ENCODE assay signal across 8 cellular contexts in genomic region chr17:42548070-42548837, GRCh38. TPM values are rescaled to one million over a fixed set of nuclear protein-coding genes. Genes with fewer than 3 reads are reported as not detected.
DNase-seq lines count a peak whose midpoint lies in the region; ATAC-seq lines count a peak whose summit lies in the region.

No MANE protein-coding gene starts in this region.

- peaks cover 6 to 22% (median 10%) of the 10 kb centered on the region in 4 donors for H3K4me1 Mint-ChIP-seq in CD4-positive, alpha-beta memory T cell
- peaks cover 22% of the 10 kb centered on the region for H3K4me1 Mint-ChIP-seq in activated T-cell treated with anti-CD3 and anti-CD28 coated beads, Interleukin-2, amount 50 U/mL, for 72 hours (ENCODE audit: low read depth)

- CTCF ChIA-PET in CD4-positive, alpha-beta memory T cell (lab: Charles Lee; ENCODE audit: partially characterized antibody): interaction anchor here (0.5 to 3.6 kb wide), 20 partner anchors 10 to 131 kb away, joined by 3 to 25 read pairs (median 4); partner anchors contain the start of genes NAGLU, PSMC3IP, RETREG3 and TUBG1

- H3K27me3 ChIP-seq in CD4-positive, alpha-beta memory T cell (ENCODE audit: insufficient read depth, low read length): no peaks in the 10 kb centered on the region

- no peaks in the 10 kb centered on the region for H3K27me3 Mint-ChIP-seq in CD4-positive, alpha-beta memory T cell
- H3K27me3 Mint-ChIP-seq in activated T-cell treated with anti-CD3 and anti-CD28 coated beads, Interleukin-2, amount 50 U/mL, for 72 hours (ENCODE audit: low read depth): no peaks in the 10 kb centered on the region

- H3K27ac ChIP-seq in CD4-positive, alpha-beta memory T cell (ENCODE audit: low read depth, low read length): no peak overlapping the region

- no peak overlapping the region for H3K27ac Mint-ChIP-seq in CD4-positive, alpha-beta memory T cell
- no peak overlapping the region for H3K27ac Mint-ChIP-seq in activated T-cell treated with anti-CD3 and anti-CD28 coated beads, Interleukin-2, amount 50 U/mL, for 72 hours

- peak overlapping the region in 1 of 2 donors; percentile 45 for H3K4me3 ChIP-seq in CD4-positive, alpha-beta memory T cell (ENCODE audit: low read length in 2 of 2)
- peak overlapping the region; percentile 44 for H3K4me3 ChIP-seq in skeletal muscle cell (ENCODE audit: low read depth, low read length)

- ATAC-seq in GM21786 (IDR thresholded peaks at IDR 0.05; ENCODE audit: unreplicated experiment): peak; percentile 60
- ATAC-seq in activated T-cell treated with anti-CD3 and anti-CD28 coated beads, Interleukin-2, amount 50 U/mL, for 72 hours (replicated peaks in 1 of 2): peak; percentile 84 to 90

- no peaks in the 10 kb centered on the region for H3K36me3 Mint-ChIP-seq in CD4-positive, alpha-beta memory T cell
- no peaks in the 10 kb centered on the region for H3K36me3 Mint-ChIP-seq in activated T-cell treated with anti-CD3 and anti-CD28 coated beads, Interleukin-2, amount 50 U/mL, for 72 hours (ENCODE audit: insufficient read depth in 2 of 2)

- H3K4me1 ChIP-seq in CD4-positive, alpha-beta memory T cell (ENCODE audit: insufficient read depth, low read length): peaks cover 7% of the 10 kb centered on the region

- intact Hi-C loops in CD4-positive, alpha-beta memory T cell (cut with micrococcal nuclease): no loop called here

- peak overlapping the region in 5 of 8 donors; percentile 36 to 59 (median 56) for H3K4me3 Mint-ChIP-seq in CD4-positive, alpha-beta memory T cell
- peak overlapping the region; percentile 35 to 56 for H3K4me3 Mint-ChIP-seq in activated T-cell treated with anti-CD3 and anti-CD28 coated beads, Interleukin-2, amount 50 U/mL, for 72 hours

- H3K9me3 Mint-ChIP-seq in CD4-positive, alpha-beta memory T cell: no peaks in the 10 kb centered on the region
- no peaks in the 10 kb centered on the region for H3K9me3 Mint-ChIP-seq in activated T-cell treated with anti-CD3 and anti-CD28 coated beads, Interleukin-2, amount 50 U/mL, for 72 hours

- no peaks in the 10 kb centered on the region for H3K36me3 ChIP-seq in CD4-positive, alpha-beta memory T cell (ENCODE audit: insufficient read depth, low read length)

- peak; percentile 62 to 79 (median 69) for DNase-seq in CD4-positive, alpha-beta memory T cell
- DNase-seq in NCI-H510A (lab: John Stamatoyannopoulos, UW) (peak; percentile 76), germinal center (ENCODE audit: low spot score) (peak; percentile 91), skeletal muscle cell (ENCODE audit: low read depth) (no peak), occipital lobe (lab: John Stamatoyannopoulos, UW) (no peak), amygdala (lab: John Stamatoyannopoulos, UW) (no peak)
- DNase-seq in activated T-cell treated with anti-CD3 and anti-CD28 coated beads, Interleukin-2, amount 50 U/mL, for 72 hours: peak; percentile 82 to 91

- POLR2A ChIA-PET in CD4-positive, alpha-beta memory T cell (lab: Charles Lee; ENCODE audit: partially characterized antibody): interaction anchor here (0.5 to 2.8 kb wide), 8 partner anchors 9 to 225 kb away, joined by 3 to 22 read pairs (median 6); partner anchors contain the start of genes NAGLU, PSMC3IP and VPS25

- H3K9me3 ChIP-seq in CD4-positive, alpha-beta memory T cell (ENCODE audit: control insufficient read depth in 1 of 2, low read length in 2 of 2): no peaks in the 10 kb centered on the region

RNA-seq across cellular contexts. Expression of gene HSD17B1, which starts 4.5 kb away (rescaled TPM):
- total RNA-seq in CD4-positive, alpha-beta memory T cell: 1 to 10 TPM; 1.2 TPM
- polyA plus RNA-seq in CD4-positive, alpha-beta memory T cell: under 1 TPM; 0.07 to 0.88 TPM
- 1 to 10 TPM; 1.3 to 1.8 TPM for total RNA-seq in activated T-cell treated with anti-CD3 and anti-CD28 coated beads, Interleukin-2, amount 50 U/mL, for 72 hours
- 0.62 TPM for total RNA-seq in occipital lobe

RNA-seq across cellular contexts. Expression of gene NAGLU, which starts 12.2 kb away (rescaled TPM):
- 10 to 100 TPM; 20.6 to 22.8 TPM for total RNA-seq in CD4-positive, alpha-beta memory T cell
- polyA plus RNA-seq in CD4-positive, alpha-beta memory T cell: 10 to 100 TPM in 1 of 2 donors, 1 to 10 TPM in 1; 8.5 to 15.5 TPM
- 1 to 10 TPM; 9.4 to 9.8 TPM for total RNA-seq in activated T-cell treated with anti-CD3 and anti-CD28 coated beads, Interleukin-2, amount 50 U/mL, for 72 hours
- 8.6 TPM for total RNA-seq in occipital lobe

RNA-seq across cellular contexts. Expression of gene COASY, which starts 13.7 kb away (rescaled TPM):
- 10 to 100 TPM; 65.2 to 71.1 TPM for total RNA-seq in CD4-positive, alpha-beta memory T cell
- 10 to 100 TPM; 44.6 to 66.0 TPM for polyA plus RNA-seq in CD4-positive, alpha-beta memory T cell
- total RNA-seq in activated T-cell treated with anti-CD3 and anti-CD28 coated beads, Interleukin-2, amount 50 U/mL, for 72 hours: 10 to 100 TPM; 98.2 to 98.5 TPM
- 3.6 TPM for total RNA-seq in occipital lobe

RNA-seq across cellular contexts. Expression of gene MLX, which starts 18.6 kb away (rescaled TPM):
- total RNA-seq in CD4-positive, alpha-beta memory T cell: 10 to 100 TPM; 73.3 to 73.7 TPM
- polyA plus RNA-seq in CD4-positive, alpha-beta memory T cell: 10 to 100 TPM; 38.1 to 53.6 TPM
- total RNA-seq in activated T-cell treated with anti-CD3 and anti-CD28 coated beads, Interleukin-2, amount 50 U/mL, for 72 hours: 10 to 100 TPM; 38.8 to 41.2 TPM
- 25.1 TPM for total RNA-seq in occipital lobe

RNA-seq across cellular contexts. Expression of gene PSMC3IP, which starts 29.3 kb away (rescaled TPM):
- 1 to 10 TPM; 3.4 to 4.5 TPM for total RNA-seq in CD4-positive, alpha-beta memory T cell
- polyA plus RNA-seq in CD4-positive, alpha-beta memory T cell: 1 to 10 TPM in 1 of 2 donors, under 1 TPM in 1; 0.93 to 1.9 TPM
- total RNA-seq in activated T-cell treated with anti-CD3 and anti-CD28 coated beads, Interleukin-2, amount 50 U/mL, for 72 hours: 10 to 100 TPM; 31.7 to 40.7 TPM
- total RNA-seq in occipital lobe: 6.6 TPM

Comparison
In these comparisons a context has a peak if more than half of its experiments do, and no peak if none do; other contexts are left out.
1. DNase-seq: peak in CD4-positive, alpha-beta memory T cell (5 of 5), NCI-H510A (single experiment), activated T-cell treated with anti-CD3 and anti-CD28 coated beads, Interleukin-2, amount 50 U/mL, for 72 hours (2 of 2) and germinal center (single experiment); none in skeletal muscle cell (single experiment), occipital lobe (single experiment) and amygdala (0 of 56).
2. RNA of gene COASY, which starts 13.7 kb away (total RNA-seq): 98.2 to 98.5 TPM in activated T-cell treated with anti-CD3 and anti-CD28 coated beads, Interleukin-2, amount 50 U/mL, for 72 hours and 65.2 to 71.1 TPM in CD4-positive, alpha-beta memory T cell; 3.6 TPM in occipital lobe (single experiment); every median in the first group is over 10 times any median in the second.